8 cellular contexts compared by ENCODE assay signal in the genomic region with DNA sequence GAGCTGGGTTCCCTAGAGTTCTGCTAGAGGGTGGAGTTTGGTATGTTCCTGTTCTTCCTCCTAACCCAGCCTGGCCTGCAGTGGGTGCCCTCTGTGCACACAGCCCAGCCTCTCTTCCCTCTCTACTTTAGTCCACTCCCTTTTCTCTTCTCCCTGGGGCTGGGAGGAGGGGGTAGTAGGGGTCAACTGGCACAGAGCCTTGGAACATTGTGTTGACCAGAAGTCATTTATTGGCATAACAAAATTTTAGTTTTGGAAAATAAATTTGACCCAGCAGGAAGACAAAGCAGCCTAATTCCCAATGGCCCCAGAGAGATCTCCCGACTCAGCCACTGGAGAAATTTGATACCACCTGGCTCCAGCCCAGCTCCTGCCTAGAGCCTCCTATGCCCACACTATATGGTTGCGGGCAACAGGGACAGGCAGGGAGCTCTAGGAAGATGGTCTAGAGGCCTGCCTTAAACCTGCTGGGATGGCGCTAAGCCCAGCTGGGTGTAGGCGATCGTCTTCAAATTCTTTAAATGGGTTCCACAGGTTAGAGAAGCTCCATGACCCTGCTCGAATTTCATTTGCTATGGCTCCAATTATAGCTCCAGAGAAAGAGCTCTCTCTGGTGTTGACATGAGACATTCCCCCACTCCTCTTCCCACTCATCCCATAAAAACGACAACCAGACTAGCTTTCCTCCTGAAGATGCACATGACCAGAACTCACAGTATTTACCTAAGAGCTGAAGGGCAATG. TPM values are rescaled to one million over a fixed set of nuclear protein-coding genes. Genes with fewer than 3 reads are reported as not detected.
DNase-seq lines count a peak whose midpoint lies in the region; ATAC-seq and TF ChIP-seq lines count a peak whose summit lies in the region.

No MANE protein-coding gene starts in this region.

- H3K9me3 ChIP-seq in skeletal muscle tissue (ENCODE audit: control insufficient read depth in 3 of 3, low read length in 3 of 3), result no peaks in the 10 kb centered on the region

- peaks cover 12% of the 10 kb centered on the region for H3K27me3 Mint-ChIP-seq in GM23338 (ENCODE audit: insufficient read depth, low read depth, poor library complexity)

- peaks cover 8% of the 10 kb centered on the region for H3K4me1 Mint-ChIP-seq in GM23338

- peak in 1 of 2 experiments; percentile 17; a peak in 1 of 4 replicates for TF ChIP-seq CTCF in GM23338 (conservative IDR thresholded peaks at IDR 0.05; ENCODE audit: low read depth in 2 of 2)

- H3K36me3 Mint-ChIP-seq in GM23338 (ENCODE audit: low read depth), result peaks cover 28% of the 10 kb centered on the region

- H4K20me1 ChIP-seq in GM23338 (replicated peaks; ENCODE audit: insufficient read depth), result 0 out of 2 replicates have a peak, but pooled peaks cover 4% of the 10 kb centered on the region

- H3K9me3 Mint-ChIP-seq in GM23338, result no peaks in the 10 kb centered on the region

- H3K79me2 ChIP-seq in GM23338 (replicated peaks; ENCODE audit: insufficient read depth), result no peaks in the 10 kb centered on the region

- 0 out of 2 replicates have a peak, but pooled peaks cover 5% of the 10 kb centered on the region for H3K36me3 ChIP-seq in GM23338 (ENCODE audit: insufficient read depth)
- H3K36me3 ChIP-seq in skeletal muscle tissue (ENCODE audit: control insufficient read depth in 3 of 3, insufficient read depth in 3 of 3, low read length in 3 of 3), result peaks cover 45 to 60% (median 54%) of the 10 kb centered on the region in 3 donors

- no peaks in the 10 kb centered on the region for H3K9me2 ChIP-seq in GM23338 (ENCODE audit: insufficient read depth)

- H3K4me3 ChIP-seq in GM23338 (no peak overlapping the region), skeletal muscle tissue (ENCODE audit: low read length in 3 of 3) (peak overlapping the region; percentile 15 to 55 (median 53))

- no peak overlapping the region for H3K4me2 ChIP-seq in GM23338

- H2AFZ ChIP-seq in GM23338, result no peak overlapping the region

- H3K27me3 ChIP-seq in GM23338 (ENCODE audit: insufficient read depth), result no peaks in the 10 kb centered on the region
- H3K27me3 ChIP-seq in skeletal muscle tissue (ENCODE audit: control insufficient read depth in 3 of 3, insufficient read depth in 3 of 3, low read length in 3 of 3), result no peaks in the 10 kb centered on the region

- no peak overlapping the region for H3K4me3 Mint-ChIP-seq in GM23338

- peaks cover 4% of the 10 kb centered on the region; the same call in 1 of the 2 replicates for H3F3A ChIP-seq in GM23338 (replicated peaks; ENCODE audit: low read depth)

- H3K27ac Mint-ChIP-seq in GM23338, result peak overlapping the region; percentile 9; the same call in 1 of the 2 replicates

- ATAC-seq in GM23338, result peak; percentile 72

- no peaks in the 10 kb centered on the region for H3K4me1 ChIP-seq in GM23338 (ENCODE audit: insufficient read depth)
- peaks cover 54 to 66% (median 56%) of the 10 kb centered on the region in 3 donors for H3K4me1 ChIP-seq in skeletal muscle tissue (ENCODE audit: control insufficient read depth in 3 of 3, insufficient read depth in 3 of 3, low read length in 3 of 3)

- DNase-seq in GM23338 (ENCODE audit: low spot score), result no peak
- DNase-seq in RPMI7951 (ENCODE audit: low read depth), result peak; percentile 67
- DNase-seq in fibroblast of the conjunctiva (ENCODE audit: low read depth), result peak; percentile 84
- DNase-seq in activated naive CD4-positive, alpha-beta T cell treated with Interleukin-2 at 50 U/mL for 16 hours, result no peak
- DNase-seq in activated T-cell treated with anti-CD3 and anti-CD28 coated beads, Interleukin-2, amount 50 U/mL, for 1 hour, result no peak
- no peak for DNase-seq in HPDE6-E6E7 (ENCODE audit: extremely low spot score)
- DNase-seq in 8988T, result no peak

- H3K9ac ChIP-seq in skeletal muscle tissue (ENCODE audit: low read depth in 1 of 3, low read length in 3 of 3), result peak overlapping the region; percentile 27 to 72 (median 28)

- H3K27ac ChIP-seq in GM23338 (ENCODE audit: low read depth) (no peak overlapping the region), skeletal muscle tissue (ENCODE audit: low read depth, low read length) (peak overlapping the region; percentile 92)

TF ChIP-seq in GM23338, 12 proteins besides CTCF, POLR2A, EP300 and RAD21 (continues in another document):
- TF ChIP-seq JUNB (IDR thresholded peaks at IDR 0.05; ENCODE audit: unreplicated experiment) (no peak), ZNF331 (CRISPR knock-in tag; IDR thresholded peaks at IDR 0.05; ENCODE audit: low read depth) (no peak), POLR2AphosphoS5 (IDR thresholded peaks at IDR 0.05; ENCODE audit: low read depth) (no peak)
- TF ChIP-seq, protein P1, sequence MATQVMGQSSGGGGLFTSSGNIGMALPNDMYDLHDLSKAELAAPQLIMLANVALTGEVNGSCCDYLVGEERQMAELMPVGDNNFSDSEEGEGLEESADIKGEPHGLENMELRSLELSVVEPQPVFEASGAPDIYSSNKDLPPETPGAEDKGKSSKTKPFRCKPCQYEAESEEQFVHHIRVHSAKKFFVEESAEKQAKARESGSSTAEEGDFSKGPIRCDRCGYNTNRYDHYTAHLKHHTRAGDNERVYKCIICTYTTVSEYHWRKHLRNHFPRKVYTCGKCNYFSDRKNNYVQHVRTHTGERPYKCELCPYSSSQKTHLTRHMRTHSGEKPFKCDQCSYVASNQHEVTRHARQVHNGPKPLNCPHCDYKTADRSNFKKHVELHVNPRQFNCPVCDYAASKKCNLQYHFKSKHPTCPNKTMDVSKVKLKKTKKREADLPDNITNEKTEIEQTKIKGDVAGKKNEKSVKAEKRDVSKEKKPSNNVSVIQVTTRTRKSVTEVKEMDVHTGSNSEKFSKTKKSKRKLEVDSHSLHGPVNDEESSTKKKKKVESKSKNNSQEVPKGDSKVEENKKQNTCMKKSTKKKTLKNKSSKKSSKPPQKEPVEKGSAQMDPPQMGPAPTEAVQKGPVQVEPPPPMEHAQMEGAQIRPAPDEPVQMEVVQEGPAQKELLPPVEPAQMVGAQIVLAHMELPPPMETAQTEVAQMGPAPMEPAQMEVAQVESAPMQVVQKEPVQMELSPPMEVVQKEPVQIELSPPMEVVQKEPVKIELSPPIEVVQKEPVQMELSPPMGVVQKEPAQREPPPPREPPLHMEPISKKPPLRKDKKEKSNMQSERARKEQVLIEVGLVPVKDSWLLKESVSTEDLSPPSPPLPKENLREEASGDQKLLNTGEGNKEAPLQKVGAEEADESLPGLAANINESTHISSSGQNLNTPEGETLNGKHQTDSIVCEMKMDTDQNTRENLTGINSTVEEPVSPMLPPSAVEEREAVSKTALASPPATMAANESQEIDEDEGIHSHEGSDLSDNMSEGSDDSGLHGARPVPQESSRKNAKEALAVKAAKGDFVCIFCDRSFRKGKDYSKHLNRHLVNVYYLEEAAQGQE (IDR thresholded peaks at IDR 0.05; ENCODE audit: unreplicated experiment), result no peak

RNA-seq across cellular contexts. Expression of a gene that starts 9.9 kb away (rescaled TPM):
- 46.4 and 61.1 TPM in 2 replicates for total RNA-seq in GM23338 (2014; rRNA removed; shearing (Covaris generic))
- 12.4 and 12.5 TPM in 2 replicates for polyA plus RNA-seq in GM23338 (2016; fragmentation: Nextera tagmentation; extraction: Ambion mirVana)
- 31.4 and 33.0 TPM in 2 replicates for total RNA-seq in RPMI7951 (2014; rRNA removed; shearing (Covaris generic))
- 16.2 TPM for total RNA-seq in skeletal muscle tissue

RNA-seq across cellular contexts. Expression of a gene that starts 10.5 kb away (rescaled TPM):
- 19.4 and 23.5 TPM in 2 replicates for total RNA-seq in GM23338 (2014; rRNA removed; shearing (Covaris generic))
- 23.6 and 28.4 TPM in 2 replicates for polyA plus RNA-seq in GM23338 (2016; fragmentation: Nextera tagmentation; extraction: Ambion mirVana)
- 7.1 and 7.2 TPM in 2 replicates for total RNA-seq in RPMI7951 (2014; rRNA removed; shearing (Covaris generic))
- total RNA-seq in skeletal muscle tissue, result 8.9 TPM

RNA-seq across cellular contexts. Expression of a gene that starts 22.8 kb away (rescaled TPM):
- total RNA-seq in GM23338 (2014; rRNA removed; shearing (Covaris generic)), result 130 and 138 TPM in 2 replicates
- polyA plus RNA-seq in GM23338 (2016; fragmentation: Nextera tagmentation; extraction: Ambion mirVana), result 86.8 TPM in 2 replicates
- total RNA-seq in RPMI7951 (2014; rRNA removed; shearing (Covaris generic)), result 319 and 359 TPM in 2 replicates
- total RNA-seq in skeletal muscle tissue, result 103 TPM

RNA-seq across cellular contexts. Expression of a gene that starts 43.4 kb away (rescaled TPM):
- total RNA-seq in GM23338 (2014; rRNA removed; shearing (Covaris generic)), result 11.3 and 12.1 TPM in 2 replicates
- polyA plus RNA-seq in GM23338 (2016; fragmentation: Nextera tagmentation; extraction: Ambion mirVana), result 7.5 and 9.2 TPM in 2 replicates
- total RNA-seq in RPMI7951 (2014; rRNA removed; shearing (Covaris generic)), result 9.5 and 13.0 TPM in 2 replicates
- 16.2 TPM for total RNA-seq in skeletal muscle tissue

Comparison
In these comparisons a context has a peak if more than half of its experiments do, and no peak if none do; other contexts are left out.
1. DNase-seq: peak in RPMI7951 (single experiment) and fibroblast of the conjunctiva (single experiment); none in GM23338 (single experiment), activated naive CD4-positive, alpha-beta T cell treated with Interleukin-2 at 50 U/mL for 16 hours (single experiment), activated T-cell treated with anti-CD3 and anti-CD28 coated beads, Interleukin-2, amount 50 U/mL, for 1 hour (single experiment), HPDE6-E6E7 (single experiment) and 8988T (single experiment).